8 cellular contexts compared by ENCODE assay signal in genomic region chr2:234289789-234290188, GRCh38.
DNase-seq lines count a peak whose midpoint lies in the region; ATAC-seq lines count a peak whose summit lies in the region.

No MANE protein-coding gene starts in this region.

- H3K27ac Mint-ChIP-seq in stimulated activated naive B cell treated with anti-CD40 and anti-IgM and Interleukin-4, amounts not matched to agents 10 μg/mL and 1 μg/mL and 100 μg/mL, for 72 hours = peak overlapping the region; percentile 97

- DNase-seq in HT1080 (ENCODE audit: low read depth) = peak; percentile 89
- DNase-seq in activated CD4-positive, alpha-beta T cell treated with anti-CD3 and anti-CD28 coated beads for 48 hours = peak; percentile 66
- DNase-seq in stimulated activated naive B cell treated with anti-CD40 and anti-IgM and Interleukin-4, amounts not matched to agents 10 μg/mL and 1 μg/mL and 100 μg/mL, for 72 hours = no peak
- DNase-seq in retina = no peak
- no peak for DNase-seq in NCI-H1436 (lab: John Stamatoyannopoulos, UW)
- no peak for DNase-seq in mucosa of gallbladder (ENCODE audit: low spot score)

- H3K36me3 Mint-ChIP-seq in stimulated activated naive B cell treated with anti-CD40 and anti-IgM and Interleukin-4, amounts not matched to agents 10 μg/mL and 1 μg/mL and 100 μg/mL, for 72 hours = peaks cover 4 to 19% of the 10 kb centered on the region in 2 donors

- H3K4me3 Mint-ChIP-seq in stimulated activated naive B cell treated with anti-CD40 and anti-IgM and Interleukin-4, amounts not matched to agents 10 μg/mL and 1 μg/mL and 100 μg/mL, for 72 hours = no peak overlapping the region

- H3K9me3 Mint-ChIP-seq in stimulated activated naive B cell treated with anti-CD40 and anti-IgM and Interleukin-4, amounts not matched to agents 10 μg/mL and 1 μg/mL and 100 μg/mL, for 72 hours = peaks cover 0 to 3% of the 10 kb centered on the region in 2 donors

- peak; percentile 79 for ATAC-seq in esophagus mucosa
- ATAC-seq in stimulated activated naive B cell treated with anti-CD40 and anti-IgM and Interleukin-4, amounts not matched to agents 10 μg/mL and 1 μg/mL and 100 μg/mL, for 72 hours (replicated peaks) = peak; percentile 24 to 42
- ATAC-seq in GM18873 (IDR thresholded peaks at IDR 0.05; ENCODE audit: low FRiP score, unreplicated experiment) = no peak

- peaks cover 6 to 11% of the 10 kb centered on the region in 2 donors for H3K27me3 Mint-ChIP-seq in stimulated activated naive B cell treated with anti-CD40 and anti-IgM and Interleukin-4, amounts not matched to agents 10 μg/mL and 1 μg/mL and 100 μg/mL, for 72 hours

- peaks cover 41 to 52% of the 10 kb centered on the region in 2 donors for H3K4me1 Mint-ChIP-seq in stimulated activated naive B cell treated with anti-CD40 and anti-IgM and Interleukin-4, amounts not matched to agents 10 μg/mL and 1 μg/mL and 100 μg/mL, for 72 hours

Comparison
In these comparisons a context has a peak if more than half of its experiments do, and no peak if none do; other contexts are left out.
1. DNase-seq: peak in HT1080 (single experiment) and activated CD4-positive, alpha-beta T cell treated with anti-CD3 and anti-CD28 coated beads for 48 hours (single experiment); none in stimulated activated naive B cell treated with anti-CD40 and anti-IgM and Interleukin-4, amounts not matched to agents 10 μg/mL and 1 μg/mL and 100 μg/mL, for 72 hours (single experiment), retina (single experiment), NCI-H1436 (single experiment) and mucosa of gallbladder (single experiment).